Comparison of ENCODE assay signal across 19 cellular contexts in genomic region chr16:66295761-66296546, GRCh38.
DNase-seq lines count a peak whose midpoint lies in the region; ATAC-seq and TF ChIP-seq lines count a peak whose summit lies in the region.
"Had no signal": no experiment of that assay in that cellular context is flagged by ENCODE, and none has a peak within 500 bp of the region (broad histone marks: within the 10 kb centered on the region; RNA-seq: fewer than 3 reads in every experiment).

No MANE protein-coding gene starts in this region.

- DNase-seq in right atrium auricular region (ENCODE audit: low spot score) (peak; percentile 40), heart right ventricle (no peak), osteocyte (ENCODE audit: extremely low spot score, unreplicated experiment) (peak; percentile 65), vagina (ENCODE audit: extremely low spot score in 2 of 2) (peak; percentile 32 to 64), NCI-H2107 treated with DMSO at 0.1 percent for 48 hours (lab: John Stamatoyannopoulos, UW; ENCODE audit: unreplicated experiment) (no peak), SJCRH30 (no peak), cerebellar cortex (ENCODE audit: low spot score) (no peak)
- DNase-seq in activated CD8-positive, alpha-beta memory T cell treated with anti-CD3 and anti-CD28 coated beads, Interleukin-2, amount 50 U/mL, for 48 hours: peak; percentile 22
- DNase-seq: DMS 273 treated with DMSO at 0.1 percent for 48 hours, GF-D8, MV-4-11, NCI-H187 treated with DMSO at 0.1 percent for 48 hours, NCI-H2171, NCI-H774, PC-3 had no signal

- H3K27ac ChIP-seq in right atrium auricular region (no peak overlapping the region), heart right ventricle (no peak overlapping the region), vagina (no peak overlapping the region), SJCRH30 (no peak overlapping the region)
- H3K27ac ChIP-seq: A549; BLaER1 treated with 17β-estradiol and CSF1 and Interleukin-3, amounts not matched to agents 10 nM and 100 nM had no signal

- H3K36me3 ChIP-seq in right atrium auricular region (no peaks in the 10 kb centered on the region), heart right ventricle (no peaks in the 10 kb centered on the region), vagina (no peaks in the 10 kb centered on the region), SJCRH30 (no peaks in the 10 kb centered on the region)
- H3K36me3 ChIP-seq: BLaER1 treated with 17β-estradiol and CSF1 and Interleukin-3, amounts not matched to agents 10 nM and 100 nM had no signal

- WGBS in heart right ventricle, 2 donors: 86 to 90% methylated on average over 4 of the region's 4 CpGs

- H3K4me1 ChIP-seq in right atrium auricular region (no peaks in the 10 kb centered on the region), heart right ventricle (no peaks in the 10 kb centered on the region), vagina (no peaks in the 10 kb centered on the region), SJCRH30 (no peaks in the 10 kb centered on the region)
- H3K4me1 ChIP-seq: A549 had no signal

- H3K9me3 ChIP-seq in right atrium auricular region (no peaks in the 10 kb centered on the region), heart right ventricle (peaks cover 0 to 10% (median 0%) of the 10 kb centered on the region in 11 donors), vagina (no peaks in the 10 kb centered on the region), SJCRH30 (replicated peaks) (0 out of 2 replicates have a peak, but pooled peaks cover 4% of the 10 kb centered on the region)
- H3K9me3 ChIP-seq: A549 had no signal

- H3K4me3 ChIP-seq in right atrium auricular region: no peak overlapping the region
- H3K4me3 ChIP-seq in heart right ventricle: no peak overlapping the region
- no peak overlapping the region for H3K4me3 ChIP-seq in vagina
- no peak overlapping the region for H3K4me3 ChIP-seq in SJCRH30
- H3K4me3 ChIP-seq: A549; BLaER1 treated with 17β-estradiol and CSF1 and Interleukin-3, amounts not matched to agents 10 nM and 100 nM; K562 had no signal

- intact Hi-C loops in heart right ventricle (cut with DNase I): no loop called here
- intact Hi-C loops in vagina (cut with DNase I): loop anchor here (10.0 kb wide), 1 partner anchor 1511 kb away; no protein-coding TSS in a partner anchor

- H3K9me3 Mint-ChIP-seq in osteocyte (ENCODE audit: unreplicated experiment): no peaks in the 10 kb centered on the region

- no peaks in the 10 kb centered on the region for H3K4me1 Mint-ChIP-seq in osteocyte (ENCODE audit: unreplicated experiment)

- TF ChIP-seq CTCF in right atrium auricular region (IDR thresholded peaks at IDR 0.05) (no peak), heart right ventricle (IDR thresholded peaks at IDR 0.05) (no peak), osteocyte (IDR thresholded peaks at IDR 0.05) (no peak), vagina (IDR thresholded peaks at IDR 0.05) (no peak)

- no peaks in the 10 kb centered on the region for H3K27me3 ChIP-seq in right atrium auricular region
- H3K27me3 ChIP-seq in heart right ventricle: peaks cover 0 to 14% (median 0%) of the 10 kb centered on the region in 7 donors
- H3K27me3 ChIP-seq in vagina: no peaks in the 10 kb centered on the region
- peaks cover 4% of the 10 kb centered on the region; the same call in 1 of the 2 replicates for H3K27me3 ChIP-seq in SJCRH30
- H3K27me3 ChIP-seq: BLaER1 treated with 17β-estradiol and CSF1 and Interleukin-3, amounts not matched to agents 10 nM and 100 nM had no signal

- no peak overlapping the region for H3K4me3 Mint-ChIP-seq in osteocyte (ENCODE audit: unreplicated experiment)

- H3K27me3 Mint-ChIP-seq in osteocyte (ENCODE audit: unreplicated experiment): peaks cover 46% of the 10 kb centered on the region

- TF ChIP-seq POLR2A in vagina (IDR thresholded peaks at IDR 0.05): no peak

- no peak for ATAC-seq in heart right ventricle
- ATAC-seq: A549, HCT116, K562, PC-3 had no signal

- no peak overlapping the region for H3K27ac Mint-ChIP-seq in osteocyte (ENCODE audit: unreplicated experiment)

- H3K36me3 Mint-ChIP-seq in osteocyte (ENCODE audit: unreplicated experiment): no peaks in the 10 kb centered on the region

Comparison
In these comparisons a context has a peak if more than half of its experiments do, and no peak if none do; other contexts are left out.
1. DNase-seq: peak in right atrium auricular region (single experiment), activated CD8-positive, alpha-beta memory T cell treated with anti-CD3 and anti-CD28 coated beads, Interleukin-2, amount 50 U/mL, for 48 hours (single experiment), osteocyte (single experiment) and vagina (2 of 2); none in heart right ventricle (0 of 2), NCI-H2107 treated with DMSO at 0.1 percent for 48 hours (single experiment), SJCRH30 (0 of 2) and cerebellar cortex (single experiment).